In genomic region chr2:38650012-38650411, GRCh38 we compare ENCODE assay signal across 20 cellular contexts.
"Had no signal": no experiment of that assay in that cellular context is flagged by ENCODE, and none has a peak within 500 bp of the region (broad histone marks: within the 10 kb centered on the region; RNA-seq: fewer than 3 reads in every experiment).

No MANE protein-coding gene starts in this region.

- H3K9me3 Mint-ChIP-seq: brain had no signal

- DNase-seq: activated CD4-positive, alpha-beta T cell treated with anti-CD3 and anti-CD28 coated beads, Interleukin-2, amount 50 U/mL, for 48 hours; activated CD4-positive, CD25-positive, alpha-beta regulatory T cell treated with anti-CD3 and anti-CD28 coated beads, Interleukin-2, amount 50 U/mL, for 72 hours; aorta; caudate nucleus; effector CD4-positive, alpha-beta T cell; heart left ventricle; midbrain; nephron progenitor cell; nucleus accumbens; posterior cingulate gyrus; right lobe of liver; stimulated activated CD4-positive, alpha-beta T cell treated with anti-CD3 and anti-CD28 coated beads, Interleukin-1b, Interleukin-23, amount 100 ng/mL, for 48 hours; stimulated activated naive CD8-positive, alpha-beta T cell treated with anti-CD3 and anti-CD28 coated beads, Interleukin-15, amount 100 ng/mL, for 72 hours; T-helper 17 cell had no signal

- H3K36me3 ChIP-seq: heart left ventricle, right lobe of liver, tibial nerve had no signal

- ATAC-seq: activated naive CD4-positive, alpha-beta T cell treated with anti-CD3 and anti-CD28 coated beads, Interleukin-2, amount 50 U/mL, for 72 hours; right lobe of liver; stimulated activated naive CD8-positive, alpha-beta T cell treated with anti-CD3 and anti-CD28 coated beads, Interleukin-15, amount 100 ng/mL, for 72 hours; T-helper 17 cell had no signal

- H3K27me3 Mint-ChIP-seq: dendritic cell treated with granulocyte-macrophage colony-stimulating factor and Interleukin-4, amounts not matched to agents 40 ng/mL and 50 ng/mL, for 4 days; stimulated activated naive CD8-positive, alpha-beta T cell treated with anti-CD3 and anti-CD28 coated beads, Interleukin-15, amount 100 ng/mL, for 72 hours; T-helper 17 cell had no signal

- H3K27ac Mint-ChIP-seq: activated naive CD4-positive, alpha-beta T cell treated with anti-CD3 and anti-CD28 coated beads, Interleukin-2, amount 50 U/mL, for 72 hours; brain; dendritic cell treated with granulocyte-macrophage colony-stimulating factor and Interleukin-4, amounts not matched to agents 40 ng/mL and 50 ng/mL, for 4 days; nephron progenitor cell had no signal

- H3K9me3 ChIP-seq: heart left ventricle, right lobe of liver, tibial nerve had no signal

- H3K4me3 ChIP-seq: heart left ventricle, right lobe of liver, skin epidermis, tibial nerve had no signal

- H3K4me1 Mint-ChIP-seq: brain had no signal

- H3K4me3 Mint-ChIP-seq: brain; dendritic cell treated with granulocyte-macrophage colony-stimulating factor and Interleukin-4, amounts not matched to agents 40 ng/mL and 50 ng/mL, for 4 days; nephron progenitor cell; stimulated activated naive CD8-positive, alpha-beta T cell treated with anti-CD3 and anti-CD28 coated beads, Interleukin-15, amount 100 ng/mL, for 72 hours; T-helper 17 cell had no signal

- H3K36me3 Mint-ChIP-seq: brain had no signal

- H3K27ac ChIP-seq: heart left ventricle, right lobe of liver, skin epidermis, tibial nerve, VCaP had no signal

- H3K27me3 ChIP-seq: heart left ventricle, right lobe of liver, tibial nerve had no signal
